ENCODE assay signal across 16 cellular contexts in genomic region chr18:31247574-31248199, GRCh38.
DNase-seq lines count a peak whose midpoint lies in the region; ATAC-seq and TF ChIP-seq lines count a peak whose summit lies in the region.
"Had no signal": no experiment of that assay in that cellular context is flagged by ENCODE, and none has a peak within 500 bp of the region (broad histone marks: within the 10 kb centered on the region; RNA-seq: fewer than 3 reads in every experiment).

No MANE protein-coding gene starts in this region.

- DNase-seq in RWPE2 (ENCODE audit: low spot score) = no peak
- DNase-seq in fibroblast of mammary gland (ENCODE audit: low read depth) = peak; percentile 9
- no peak for DNase-seq in naive thymus-derived CD4-positive, alpha-beta T cell
- no peak for DNase-seq in activated CD4-positive, alpha-beta T cell treated with anti-CD3 and anti-CD28 coated beads for 4 hours
- no peak for DNase-seq in activated CD4-positive, alpha-beta T cell treated with anti-CD3 and anti-CD28 coated beads, Interleukin-2, amount 10 ng/mL, durations not matched to agents 7 days and 5 days
- DNase-seq: amygdala, Caco-2, cortex of kidney, erythroblast, NCI-H1694, NCI-H510A treated with DMSO at 0.1 percent for 48 hours, WERI-Rb-1 had no signal

- intact Hi-C loops in naive thymus-derived CD4-positive, alpha-beta T cell (cut with micrococcal nuclease) = no loop called here

- H3K27ac ChIP-seq in KMS-11 (no peak overlapping the region), RWPE2 (ENCODE audit: poor library complexity, severe bottlenecking) (peak overlapping the region; percentile 50)
- H3K27ac ChIP-seq in naive thymus-derived CD4-positive, alpha-beta T cell (ENCODE audit: low read depth, low read length) = no peak overlapping the region
- H3K27ac ChIP-seq: WERI-Rb-1 had no signal

- H2AFZ ChIP-seq in KMS-11 (ENCODE audit: low read depth) = 0 out of 2 replicates have a peak overlapping the region, but pooled peaks have one; percentile 7

- H3K27me3 ChIP-seq in KMS-11 (ENCODE audit: insufficient read depth, low read depth) (no peaks in the 10 kb centered on the region), RWPE2 (ENCODE audit: insufficient read depth, poor library complexity, severe bottlenecking) (no peaks in the 10 kb centered on the region)
- H3K27me3 ChIP-seq in naive thymus-derived CD4-positive, alpha-beta T cell (ENCODE audit: control insufficient read depth in 2 of 2, insufficient read depth in 2 of 2, low read length in 2 of 2) = no peaks in the 10 kb centered on the region

- H3K79me2 ChIP-seq in KMS-11 (ENCODE audit: insufficient read depth, low read depth) = no peaks in the 10 kb centered on the region

- H3K4me3 ChIP-seq in KMS-11 (IDR thresholded peaks at IDR 0.05; ENCODE audit: insufficient read depth, low read depth, low read length) (no peak overlapping the region), RWPE2 (ENCODE audit: severe bottlenecking) (no peak overlapping the region), fibroblast of mammary gland (ENCODE audit: control insufficient read depth, low read depth, low read length) (no peak overlapping the region)
- H3K4me3 ChIP-seq in naive thymus-derived CD4-positive, alpha-beta T cell (ENCODE audit: low read length) = no peak overlapping the region

- CTCF ChIA-PET in naive thymus-derived CD4-positive, alpha-beta T cell (lab: Charles Lee) = no interaction called here
- CTCF ChIA-PET in activated CD4-positive, alpha-beta T cell treated with anti-CD3 and anti-CD28 coated beads, Interleukin-2, amount 10 ng/mL, durations not matched to agents 7 days and 5 days (lab: Charles Lee) = no interaction called here

- no peak overlapping the region for H3K4me2 ChIP-seq in KMS-11

- H3K9ac ChIP-seq in KMS-11 = no peak overlapping the region

- no peaks in the 10 kb centered on the region for H3K4me1 Mint-ChIP-seq in naive thymus-derived CD4-positive, alpha-beta T cell
- no peaks in the 10 kb centered on the region for H3K4me1 Mint-ChIP-seq in activated CD4-positive, alpha-beta T cell treated with anti-CD3 and anti-CD28 coated beads, Interleukin-2, amount 10 ng/mL, durations not matched to agents 7 days and 5 days

- H3K27me3 Mint-ChIP-seq in naive thymus-derived CD4-positive, alpha-beta T cell = no peaks in the 10 kb centered on the region
- H3K27me3 Mint-ChIP-seq in activated CD4-positive, alpha-beta T cell treated with anti-CD3 and anti-CD28 coated beads, Interleukin-2, amount 10 ng/mL, durations not matched to agents 7 days and 5 days = no peaks in the 10 kb centered on the region

- H4K20me1 ChIP-seq in KMS-11 (ENCODE audit: insufficient read depth) = no peaks in the 10 kb centered on the region

- no peaks in the 10 kb centered on the region for H3K4me1 ChIP-seq in KMS-11 (ENCODE audit: low read depth, poor library complexity, severe bottlenecking)
- H3K4me1 ChIP-seq in RWPE2 (ENCODE audit: insufficient read depth, poor library complexity, severe bottlenecking) = peaks cover 50% of the 10 kb centered on the region
- no peaks in the 10 kb centered on the region for H3K4me1 ChIP-seq in naive thymus-derived CD4-positive, alpha-beta T cell (ENCODE audit: control insufficient read depth in 2 of 2, insufficient read depth in 2 of 2, low read length in 2 of 2)

- no peak overlapping the region for H3K4me3 Mint-ChIP-seq in naive thymus-derived CD4-positive, alpha-beta T cell
- H3K4me3 Mint-ChIP-seq in activated CD4-positive, alpha-beta T cell treated with anti-CD3 and anti-CD28 coated beads, Interleukin-2, amount 10 ng/mL, durations not matched to agents 7 days and 5 days = no peak overlapping the region

- H3K27ac Mint-ChIP-seq in naive thymus-derived CD4-positive, alpha-beta T cell = no peak overlapping the region
- no peak overlapping the region for H3K27ac Mint-ChIP-seq in activated CD4-positive, alpha-beta T cell treated with anti-CD3 and anti-CD28 coated beads, Interleukin-2, amount 10 ng/mL, durations not matched to agents 7 days and 5 days

- H3K36me3 ChIP-seq in KMS-11 (ENCODE audit: insufficient read depth) = no peaks in the 10 kb centered on the region
- H3K36me3 ChIP-seq in RWPE2 (ENCODE audit: low read depth) = no peaks in the 10 kb centered on the region
- H3K36me3 ChIP-seq in naive thymus-derived CD4-positive, alpha-beta T cell (ENCODE audit: control insufficient read depth in 2 of 3, insufficient read depth in 3 of 3, low read length in 3 of 3) = no peaks in the 10 kb centered on the region
- H3K36me3 ChIP-seq: WERI-Rb-1 had no signal

- TF ChIP-seq CTCF in KMS-11 (conservative IDR thresholded peaks at IDR 0.05; ENCODE audit: low read depth, low read length) = no peak
- no peak for TF ChIP-seq CTCF in RWPE2 (IDR thresholded peaks at IDR 0.05; ENCODE audit: poor library complexity, severe bottlenecking)
- TF ChIP-seq CTCF in fibroblast of mammary gland (conservative IDR thresholded peaks at IDR 0.05; ENCODE audit: control insufficient read depth, insufficient read depth, low read depth, low read length) = no peak

- H3K9me3 Mint-ChIP-seq in naive thymus-derived CD4-positive, alpha-beta T cell = peaks cover 0 to 7% (median 0%) of the 10 kb centered on the region in 11 donors
- H3K9me3 Mint-ChIP-seq in activated CD4-positive, alpha-beta T cell treated with anti-CD3 and anti-CD28 coated beads, Interleukin-2, amount 10 ng/mL, durations not matched to agents 7 days and 5 days = no peaks in the 10 kb centered on the region

- POLR2A ChIA-PET in naive thymus-derived CD4-positive, alpha-beta T cell (lab: Charles Lee) = no interaction called here
- POLR2A ChIA-PET in activated CD4-positive, alpha-beta T cell treated with anti-CD3 and anti-CD28 coated beads, Interleukin-2, amount 10 ng/mL, durations not matched to agents 7 days and 5 days (lab: Charles Lee) = no interaction called here

- ATAC-seq in RWPE2 (ENCODE audit: low read depth) = peak; percentile 43; the same call in 2 of the 3 replicates
- peak; percentile 16 for ATAC-seq in naive thymus-derived CD4-positive, alpha-beta T cell
- no peak for ATAC-seq in HG03159 (IDR thresholded peaks at IDR 0.05; ENCODE audit: unreplicated experiment)
- ATAC-seq in GM18867 (IDR thresholded peaks at IDR 0.05; ENCODE audit: unreplicated experiment) = no peak
- ATAC-seq: Panc1 had no signal

- H3K36me3 Mint-ChIP-seq in naive thymus-derived CD4-positive, alpha-beta T cell = no peaks in the 10 kb centered on the region
- no peaks in the 10 kb centered on the region for H3K36me3 Mint-ChIP-seq in activated CD4-positive, alpha-beta T cell treated with anti-CD3 and anti-CD28 coated beads, Interleukin-2, amount 10 ng/mL, durations not matched to agents 7 days and 5 days (ENCODE audit: low read depth)

- H3K9me3 ChIP-seq in RWPE2 (ENCODE audit: severe bottlenecking) = no peaks in the 10 kb centered on the region
- H3K9me3 ChIP-seq in naive thymus-derived CD4-positive, alpha-beta T cell (ENCODE audit: control insufficient read depth in 2 of 3, low read length in 3 of 3) = no peaks in the 10 kb centered on the region
- H3K9me3 ChIP-seq: Caco-2 had no signal

Comparison
In these comparisons a context has a peak if more than half of its experiments do, and no peak if none do; other contexts are left out.
1. ATAC-seq: peak in RWPE2 (single experiment) and naive thymus-derived CD4-positive, alpha-beta T cell (single experiment); none in HG03159 (single experiment) and GM18867 (single experiment).